Comparison of ENCODE assay signal across 11 cellular contexts in the genomic region with DNA sequence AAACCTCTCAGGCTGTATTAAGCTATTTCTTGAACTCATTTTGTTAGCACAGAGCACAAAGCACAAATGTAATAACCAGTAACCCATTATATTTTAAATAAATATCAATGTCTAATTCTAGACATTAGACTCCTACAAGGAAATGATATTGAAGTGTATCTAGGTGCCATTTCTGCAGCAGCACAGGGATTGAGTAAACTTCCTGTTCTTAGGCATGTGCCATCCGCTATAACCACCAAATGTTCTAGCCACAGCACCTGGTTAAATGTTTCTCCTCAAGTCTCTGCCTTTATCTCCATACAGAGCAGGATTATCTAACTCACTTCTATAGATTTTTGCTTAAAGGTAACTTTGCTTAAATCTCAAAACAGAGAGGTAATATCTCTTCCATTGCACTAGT.
"Had no signal": no experiment of that assay in that cellular context is flagged by ENCODE, and none has a peak within 500 bp of the region (broad histone marks: within the 10 kb centered on the region; RNA-seq: fewer than 3 reads in every experiment).

No MANE protein-coding gene starts in this region.

- H3K4me3 ChIP-seq: testis had no signal

- H3K27ac ChIP-seq: brain microvascular endothelial cell, testis had no signal

- ATAC-seq: natural killer cell treated with Interleukin-12 subunit alpha and Interleukin-12 subunit beta and Interleukin-15 and Interleukin-18, amount 100 ng/mL, for 72 hours had no signal

- H3K36me3 ChIP-seq: brain microvascular endothelial cell had no signal

- DNase-seq: activated effector memory CD4-positive, alpha-beta T cell treated with anti-CD3 and anti-CD28 coated beads, Interleukin-2, amount 50 U/mL, for 16 hours; activated T-cell treated with anti-CD3 and anti-CD28 coated beads, Interleukin-2, amount 50 U/mL, for 1 hour; brain microvascular endothelial cell; cerebellar nuclear complex; erythroblast; mammary epithelial cell; stimulated activated CD4-positive, alpha-beta T cell treated with anti-CD3 and anti-CD28 coated beads, Interleukin-15, amount 100 ng/mL, for 24 hours; stimulated activated CD4-positive, alpha-beta T cell treated with anti-CD3 and anti-CD28 coated beads, Interleukin-4, amount 100 ng/mL, for 24 hours; T-helper 2 cell; testis had no signal

- H3K9me3 ChIP-seq: testis had no signal

- H3K4me1 ChIP-seq: testis had no signal

- H3K27me3 ChIP-seq: brain microvascular endothelial cell, testis had no signal
